ENCODE assay signal across 8 cellular contexts in genomic region chr3:125374501-125374995, GRCh38. TPM values are rescaled to one million over a fixed set of nuclear protein-coding genes. Genes with fewer than 3 reads are reported as not detected.
DNase-seq lines count a peak whose midpoint lies in the region; ATAC-seq and TF ChIP-seq lines count a peak whose summit lies in the region.

No MANE protein-coding gene starts in this region.

- H3K36me3 ChIP-seq in WERI-Rb-1 = peaks cover 16% of the 10 kb centered on the region

- no peaks in the 10 kb centered on the region for H3K9me3 Mint-ChIP-seq in CD4-positive, alpha-beta T cell
- no peaks in the 10 kb centered on the region for H3K9me3 Mint-ChIP-seq in dendritic cell treated with granulocyte-macrophage colony-stimulating factor and Interleukin-4, amounts not matched to agents 40 ng/mL and 50 ng/mL, for 4 days

- ATAC-seq in CD4-positive, alpha-beta T cell (ENCODE audit: poor library complexity) = peak; percentile 34
- ATAC-seq in left lobe of liver = peak; percentile 54

- POLR2A ChIA-PET in CD4-positive, alpha-beta T cell (lab: Charles Lee) = interaction anchor here (0.7 to 2.4 kb wide), 18 partner anchors 8 to 374 kb away, joined by 3 to 41 read pairs (median 5); partner anchors contain the start of genes OSBPL11 and SNX4

- intact Hi-C loops in CD4-positive, alpha-beta T cell (cut with DNase I, micrococcal nuclease) = loop anchor here (2.0 to 10.0 kb wide), 9 partner anchors 18 to 1790 kb away; partner anchors contain the start of genes HACD2 (in 1 of the 2), SLC41A3 (in 1 of the 2) and UMPS (in 1 of the 2)
- intact Hi-C loops in dendritic cell treated with granulocyte-macrophage colony-stimulating factor and Interleukin-4, amounts not matched to agents 40 ng/mL and 50 ng/mL, for 4 days (cut with micrococcal nuclease) = loop anchor here (5.0 kb wide), 1 partner anchor 62 kb away; no protein-coding TSS in a partner anchor

- peak overlapping the region; percentile 98 for H3K4me3 Mint-ChIP-seq in CD4-positive, alpha-beta T cell
- H3K4me3 Mint-ChIP-seq in dendritic cell treated with granulocyte-macrophage colony-stimulating factor and Interleukin-4, amounts not matched to agents 40 ng/mL and 50 ng/mL, for 4 days = peak overlapping the region; percentile 99

- no peak for TF ChIP-seq RAD21 in Ishikawa (IDR thresholded peaks at IDR 0.05; ENCODE audit: low read depth)

- H3K4me3 ChIP-seq in WERI-Rb-1 (ENCODE audit: low read depth, low read length) = peak overlapping the region; percentile 62

- no peak for TF ChIP-seq CTCF in CD4-positive, alpha-beta T cell (IDR thresholded peaks at IDR 0.05)
- TF ChIP-seq CTCF in GM20000 (IDR thresholded peaks at IDR 0.05; ENCODE audit: extremely low read depth, missing control alignments) (no peak), WERI-Rb-1 (IDR thresholded peaks at IDR 0.05; ENCODE audit: low read depth, low read length) (no peak)

- H3K27me3 Mint-ChIP-seq in CD4-positive, alpha-beta T cell = no peaks in the 10 kb centered on the region
- H3K27me3 Mint-ChIP-seq in dendritic cell treated with granulocyte-macrophage colony-stimulating factor and Interleukin-4, amounts not matched to agents 40 ng/mL and 50 ng/mL, for 4 days = no peaks in the 10 kb centered on the region

- DNase-seq in CD4-positive, alpha-beta T cell = peak in 8 of 10 experiments; percentile 5 to 47 (median 24)
- DNase-seq in GM20000 (ENCODE audit: low spot score) (peak; percentile 69), WERI-Rb-1 (peak; percentile 62), left lobe of liver (ENCODE audit: low spot score) (no peak), GF-D8 (lab: John Stamatoyannopoulos, UW) (no peak)
- DNase-seq in stimulated activated CD4-positive, alpha-beta T cell treated with anti-CD3 and anti-CD28 coated beads, Interleukin-4, amount 100 ng/mL, for 1 hour = peak; percentile 35

- no peak for TF ChIP-seq EP300 in Ishikawa (IDR thresholded peaks at IDR 0.05; ENCODE audit: borderline replicate concordance)

- H3K27me3 ChIP-seq in CD4-positive, alpha-beta T cell (ENCODE audit: control insufficient read depth, insufficient read depth, low read length) = no peaks in the 10 kb centered on the region
- no peaks in the 10 kb centered on the region for H3K27me3 ChIP-seq in WERI-Rb-1 (ENCODE audit: insufficient read depth, low read depth, severe bottlenecking)

- no peaks in the 10 kb centered on the region for H3K9me3 ChIP-seq in CD4-positive, alpha-beta T cell (ENCODE audit: control insufficient read depth, low read length)
- no peaks in the 10 kb centered on the region for H3K9me3 ChIP-seq in WERI-Rb-1 (ENCODE audit: severe bottlenecking)

- H3K27ac Mint-ChIP-seq in CD4-positive, alpha-beta T cell = peak overlapping the region; percentile 99
- peak overlapping the region; percentile 99 for H3K27ac Mint-ChIP-seq in dendritic cell treated with granulocyte-macrophage colony-stimulating factor and Interleukin-4, amounts not matched to agents 40 ng/mL and 50 ng/mL, for 4 days

- peaks cover 62% of the 10 kb centered on the region for H3K4me1 Mint-ChIP-seq in CD4-positive, alpha-beta T cell (ENCODE audit: low read depth)
- H3K4me1 Mint-ChIP-seq in dendritic cell treated with granulocyte-macrophage colony-stimulating factor and Interleukin-4, amounts not matched to agents 40 ng/mL and 50 ng/mL, for 4 days (ENCODE audit: low read depth) = peaks cover 38% of the 10 kb centered on the region

- CTCF ChIA-PET in CD4-positive, alpha-beta T cell (lab: Charles Lee) = interaction anchor here (0.8 kb wide), 1 partner anchor 11 kb away, joined by 3 read pairs; no protein-coding TSS in a partner anchor

- peak overlapping the region; percentile 88 for H3K27ac ChIP-seq in CD4-positive, alpha-beta T cell (ENCODE audit: low read depth, low read length)
- peak overlapping the region; percentile 93 for H3K27ac ChIP-seq in WERI-Rb-1

- H3K36me3 Mint-ChIP-seq in CD4-positive, alpha-beta T cell (ENCODE audit: low read depth) = peaks cover 35% of the 10 kb centered on the region
- peaks cover 22% of the 10 kb centered on the region for H3K36me3 Mint-ChIP-seq in dendritic cell treated with granulocyte-macrophage colony-stimulating factor and Interleukin-4, amounts not matched to agents 40 ng/mL and 50 ng/mL, for 4 days (ENCODE audit: low read depth)

TF ChIP-seq in Ishikawa, 13 proteins besides CTCF, POLR2A, EP300 and RAD21:
- TF ChIP-seq TEAD4 (IDR thresholded peaks at IDR 0.05) (0 out of 2 replicates have a peak, but pooled peaks have one; percentile 26), ZBTB7A (IDR thresholded peaks at IDR 0.05; ENCODE audit: low read depth) (peak; percentile 44; the same call in 1 of the 2 replicates), EGR1 (IDR thresholded peaks at IDR 0.05) (peak; percentile 26; the same call in 1 of the 2 replicates), CEBPB (IDR thresholded peaks at IDR 0.05) (no peak)

RNA-seq across cellular contexts. Expression of gene ZNF148, which starts 0.6 kb away (rescaled TPM):
- total RNA-seq in CD4-positive, alpha-beta T cell = 10 to 100 TPM; 30.9 to 34.0 TPM
- total RNA-seq in left lobe of liver = 17.7 TPM

Comparison
In these comparisons a context has a peak if more than half of its experiments do, and no peak if none do; other contexts are left out.
1. DNase-seq: peak in CD4-positive, alpha-beta T cell (8 of 10), GM20000 (single experiment), WERI-Rb-1 (single experiment) and stimulated activated CD4-positive, alpha-beta T cell treated with anti-CD3 and anti-CD28 coated beads, Interleukin-4, amount 100 ng/mL, for 1 hour (single experiment); none in left lobe of liver (single experiment) and GF-D8 (single experiment).